Comparison of ENCODE assay signal across 8 cellular contexts in the genomic region with DNA sequence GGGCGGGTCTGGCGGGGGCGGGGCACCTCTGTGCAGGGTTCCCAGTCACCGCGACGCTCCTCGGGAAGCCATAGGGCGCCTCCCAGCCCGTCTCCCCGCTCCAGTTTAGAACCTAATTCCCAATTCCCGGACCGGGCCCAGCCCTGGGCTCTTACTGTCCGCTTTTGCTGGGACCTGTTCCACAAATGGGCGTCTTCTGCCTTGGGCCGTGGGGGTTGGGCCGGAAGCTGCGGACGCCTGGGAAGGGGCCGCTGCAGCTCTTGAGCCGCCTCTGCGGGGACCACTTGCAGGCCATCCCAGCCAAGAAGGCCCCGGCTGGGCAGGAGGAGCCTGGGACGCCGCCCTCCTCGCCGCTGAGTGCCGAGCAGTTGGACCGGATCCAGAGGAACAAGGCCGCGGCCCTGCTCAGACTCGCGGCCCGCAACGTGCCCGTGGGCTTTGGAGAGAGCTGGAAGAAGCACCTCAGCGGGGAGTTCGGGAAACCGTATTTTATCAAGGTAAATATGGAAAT. TPM values are rescaled to one million over a fixed set of nuclear protein-coding genes. Genes with fewer than 3 reads are reported as not detected.
DNase-seq lines count a peak whose midpoint lies in the region; ATAC-seq and TF ChIP-seq lines count a peak whose summit lies in the region.

No MANE protein-coding gene starts in this region.

- H3K27me3 Mint-ChIP-seq in HFFc6 (ENCODE audit: insufficient read depth) (no peaks in the 10 kb centered on the region; the same call in 1 of the 2 replicates), chondrocyte (ENCODE audit: low read depth) (no peaks in the 10 kb centered on the region)

- H3K27me3 ChIP-seq in right lobe of liver (no peaks in the 10 kb centered on the region), thyroid gland (no peaks in the 10 kb centered on the region)

- H3K4me3 Mint-ChIP-seq in HFFc6 (peak overlapping the region; percentile 89), chondrocyte (ENCODE audit: unreplicated experiment) (peak overlapping the region; percentile 80)

- intact Hi-C loops in right lobe of liver (cut with DNase I), result no loop called here
- intact Hi-C loops in thyroid gland (cut with DNase I), result no loop called here

- H3K9me3 ChIP-seq in right lobe of liver (no peaks in the 10 kb centered on the region), thyroid gland (no peaks in the 10 kb centered on the region)

- H3K27ac ChIP-seq in right lobe of liver (peak overlapping the region; percentile 55 to 79 (median 66)), thyroid gland (peak overlapping the region; percentile 19 to 81 (median 73))

- H3K27ac Mint-ChIP-seq in HFFc6 (peak overlapping the region; percentile 81), chondrocyte (ENCODE audit: unreplicated experiment) (peak overlapping the region; percentile 87)

- TF ChIP-seq POLR2A in right lobe of liver (IDR thresholded peaks at IDR 0.05) (peak; percentile 61), thyroid gland (IDR thresholded peaks at IDR 0.05) (peak; percentile 48 to 68)

- under 1% methylated on average over 18 of the region's 38 CpGs for WGBS in right lobe of liver (ENCODE audit: insufficient coverage, low coverage, low lambda C conversion rate, missing lambda C conversion rate)
- 0 to 1% methylated on average over 10 to 18 of the region's 38 CpGs for whole genome bisulfite sequencing in thyroid gland, 2 donors

- DNase-seq in NCI-H2227 (lab: John Stamatoyannopoulos, UW; ENCODE audit: unreplicated experiment) (peak; percentile 89), NCI-H2227 treated with DMSO at 0.1 percent for 48 hours (lab: John Stamatoyannopoulos, UW) (no peak), HFFc6 (peak; percentile 43), NCI-H2029 treated with DMSO at 0.1 percent for 48 hours (lab: John Stamatoyannopoulos, UW) (peak; percentile 4), chondrocyte (ENCODE audit: low spot score) (peak; percentile 94), right lobe of liver (peak in 1 of 3 donors; percentile 76), thyroid gland (peak; percentile 83 to 86)
- no peak for DNase-seq in stimulated activated CD4-positive, alpha-beta T cell treated with anti-CD3 and anti-CD28 coated beads, Interleukin-2, amount 100 ng/mL, for 24 hours

- TF ChIP-seq CTCF in HFFc6 (IDR thresholded peaks at IDR 0.05) (no peak), chondrocyte (IDR thresholded peaks at IDR 0.05) (no peak), right lobe of liver (IDR thresholded peaks at IDR 0.05) (no peak), thyroid gland (IDR thresholded peaks at IDR 0.05) (no peak)

- H3K9me3 Mint-ChIP-seq in HFFc6, result no peaks in the 10 kb centered on the region
- no peaks in the 10 kb centered on the region for H3K9me3 Mint-ChIP-seq in chondrocyte (ENCODE audit: low read depth)

- H3K4me1 Mint-ChIP-seq in HFFc6 (ENCODE audit: low read depth) (peaks cover 35% of the 10 kb centered on the region), chondrocyte (ENCODE audit: low read depth) (peaks cover 24% of the 10 kb centered on the region)

- peak; percentile 40 to 56 (median 50) for ATAC-seq in right lobe of liver

- H3K36me3 Mint-ChIP-seq in HFFc6 (ENCODE audit: low read depth) (peaks cover 9% of the 10 kb centered on the region), chondrocyte (ENCODE audit: low read depth) (peaks cover 9% of the 10 kb centered on the region)

- H3K36me3 ChIP-seq in right lobe of liver (peaks cover 0 to 14% (median 4%) of the 10 kb centered on the region in 4 donors), thyroid gland (peaks cover 6 to 12% of the 10 kb centered on the region in 2 donors)

- peak overlapping the region; percentile 81 to 93 (median 86) for H3K4me3 ChIP-seq in right lobe of liver
- H3K4me3 ChIP-seq in thyroid gland (replicated peaks in 1 of 3), result peak overlapping the region; percentile 36 to 65 (median 62)

- H3K4me1 ChIP-seq in right lobe of liver (peaks cover 0 to 20% (median 7%) of the 10 kb centered on the region in 4 donors), thyroid gland (peaks cover 14 to 24% of the 10 kb centered on the region in 2 donors)

RNA-seq across cellular contexts. Expression of a gene that starts 0.8 kb away (rescaled TPM):
- total RNA-seq in HFFc6 (2021; fragmentation: NEBNext Ultra II Directional; extraction: Animal tissue kit (Norgen Biotek cat#: 25700)), result 10 to 100 TPM; 19.3 to 30.4 (median 21.8) TPM
- total RNA-seq in chondrocyte (13.6 to 23.7 TPM (median 15.2 TPM) in 3 replicates), right lobe of liver (10 to 100 TPM; 16.3 to 42.7 (median 21.2) TPM), thyroid gland (10 to 100 TPM; 33.1 to 45.5 (median 37.5) TPM)

RNA-seq across cellular contexts. Expression of a gene that starts 4.9 kb away (rescaled TPM):
- total RNA-seq in HFFc6 (2021; fragmentation: NEBNext Ultra II Directional; extraction: Animal tissue kit (Norgen Biotek cat#: 25700)), result 10 to 100 TPM; 12.3 to 17.1 (median 13.3) TPM
- total RNA-seq in chondrocyte, result 10.6 to 13.1 TPM (median 12.7 TPM) in 3 replicates
- total RNA-seq in right lobe of liver, result 10 to 100 TPM in 4 of 6 experiments, 1 to 10 TPM in 2; 6.1 to 19.3 (median 17.1) TPM
- total RNA-seq in thyroid gland, result 10 to 100 TPM in 3 of 4 donors, 1 to 10 TPM in 1; 7.6 to 34.5 (median 16.7) TPM

RNA-seq across cellular contexts. Expression of a gene that starts 18.2 kb away (rescaled TPM):
- 1 to 10 TPM; 1.0 to 2.1 (median 1.3) TPM for total RNA-seq in HFFc6 (2021; fragmentation: NEBNext Ultra II Directional; extraction: Animal tissue kit (Norgen Biotek cat#: 25700))
- total RNA-seq in chondrocyte (2.9 to 7.9 TPM (median 5.9 TPM) in 3 replicates), right lobe of liver (100 to 1,000 TPM; 107 to 237 (median 187) TPM), thyroid gland (100 to 1,000 TPM; 115 to 178 (median 140) TPM)

RNA-seq across cellular contexts. Expression of a gene that starts 45.8 kb away (rescaled TPM):
- 10 to 100 TPM in 4 of 6 experiments, 1 to 10 TPM in 2; 8.0 to 11.7 (median 10.4) TPM for total RNA-seq in HFFc6 (2021; fragmentation: NEBNext Ultra II Directional; extraction: Animal tissue kit (Norgen Biotek cat#: 25700))
- 10.4 to 13.3 TPM (median 11.0 TPM) in 3 replicates for total RNA-seq in chondrocyte
- 10 to 100 TPM in 3 of 6 experiments, 1 to 10 TPM in 3; 6.4 to 17.6 (median 11.0) TPM for total RNA-seq in right lobe of liver
- 10 to 100 TPM; 18.8 to 25.7 (median 20.9) TPM for total RNA-seq in thyroid gland

Comparison
In these comparisons a context has a peak if more than half of its experiments do, and no peak if none do; other contexts are left out.
1. DNase-seq: peak in NCI-H2227 (single experiment), HFFc6 (single experiment), NCI-H2029 treated with DMSO at 0.1 percent for 48 hours (single experiment), chondrocyte (single experiment) and thyroid gland (2 of 2); none in NCI-H2227 treated with DMSO at 0.1 percent for 48 hours (single experiment) and stimulated activated CD4-positive, alpha-beta T cell treated with anti-CD3 and anti-CD28 coated beads, Interleukin-2, amount 100 ng/mL, for 24 hours (0 of 2).
2. RNA of a gene that starts 18.2 kb away (total RNA-seq): 107 to 237 TPM in right lobe of liver and 115 to 178 TPM in thyroid gland; 2.9 to 7.9 TPM in chondrocyte and 1.0 to 2.1 TPM in HFFc6; every median in the first group is over 10 times any median in the second.